ENCODE assay signal across 19 cellular contexts in the genomic region with DNA sequence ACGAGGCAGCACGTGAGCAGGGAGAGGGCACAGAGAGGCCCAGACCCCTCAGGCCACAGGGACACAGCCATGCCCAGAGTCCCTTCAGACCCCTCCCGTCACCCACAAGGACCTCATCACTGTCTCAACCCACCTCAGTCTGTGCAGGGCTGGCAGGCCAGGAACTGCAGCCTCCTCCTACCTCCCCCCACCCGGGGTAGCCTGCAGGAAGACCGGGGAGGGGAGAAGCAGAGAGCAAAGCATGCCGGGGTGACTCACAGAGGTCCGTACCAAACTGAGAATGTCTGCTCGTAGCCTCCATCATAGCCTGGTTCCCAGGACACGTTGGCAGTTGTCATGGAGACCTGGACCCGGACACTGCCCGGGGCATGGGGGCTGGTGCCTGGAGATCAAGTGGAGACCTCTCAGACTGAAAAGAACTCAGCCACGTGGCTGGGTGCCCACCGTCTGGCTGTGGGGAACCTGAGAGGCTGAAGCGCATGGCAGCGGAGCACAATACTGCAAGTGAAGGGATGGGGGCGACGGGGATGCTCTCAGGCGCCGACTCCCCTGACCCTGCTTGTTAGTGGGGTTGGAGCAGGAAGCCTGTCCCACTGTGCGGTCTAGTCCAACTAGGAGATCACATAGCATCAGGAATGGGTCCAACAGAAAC. TPM values are rescaled to one million over a fixed set of nuclear protein-coding genes. Genes with fewer than 3 reads are reported as not detected.
DNase-seq lines count a peak whose midpoint lies in the region; ATAC-seq, FAIRE-seq and TF ChIP-seq lines count a peak whose summit lies in the region.
"Had no signal": no experiment of that assay in that cellular context is flagged by ENCODE, and none has a peak within 500 bp of the region (broad histone marks: within the 10 kb centered on the region; RNA-seq: fewer than 3 reads in every experiment).

No MANE protein-coding gene starts in this region.

- H3K4me1 Mint-ChIP-seq in MCF 10A (ENCODE audit: insufficient read depth, unreplicated experiment) (peaks cover 21% of the 10 kb centered on the region), T-helper 17 cell (peaks cover 32% of the 10 kb centered on the region), astrocyte (ENCODE audit: low read depth, unreplicated experiment) (peaks cover 20% of the 10 kb centered on the region)
- H3K4me1 Mint-ChIP-seq in stimulated activated naive CD8-positive, alpha-beta T cell treated with anti-CD3 and anti-CD28 coated beads, Interleukin-15, amount 100 ng/mL, for 72 hours = peaks cover 48% of the 10 kb centered on the region

- CTCF ChIA-PET in MCF 10A (lab: Yijun Ruan, JAX) = no interaction called here

- peak overlapping the region; percentile 62 for H2AFZ ChIP-seq in astrocyte (ENCODE audit: low read depth, low read length)

- H3K4me1 ChIP-seq in breast epithelium (no peaks in the 10 kb centered on the region), astrocyte (ENCODE audit: insufficient read depth, low read length) (peaks cover 4% of the 10 kb centered on the region), spleen (peaks cover 5 to 19% (median 14%) of the 10 kb centered on the region in 6 donors)
- H3K4me1 ChIP-seq: right lobe of liver had no signal

- ATAC-seq in T-helper 17 cell (no peak), GM21737 (IDR thresholded peaks at IDR 0.05; ENCODE audit: unreplicated experiment) (no peak)
- ATAC-seq in stimulated activated naive CD8-positive, alpha-beta T cell treated with anti-CD3 and anti-CD28 coated beads, Interleukin-15, amount 100 ng/mL, for 72 hours = no peak
- ATAC-seq: right lobe of liver had no signal

- FAIRE-seq in astrocyte (lab: Jason Lieb, UNC) = no peak
- FAIRE-seq: H1, urothelium cell line had no signal

- no peak overlapping the region for H3K4me2 ChIP-seq in astrocyte (ENCODE audit: low read length)

- no peaks in the 10 kb centered on the region for H4K20me1 ChIP-seq in astrocyte (ENCODE audit: insufficient read depth, low read length)

- H3K9me3 Mint-ChIP-seq in MCF 10A (ENCODE audit: unreplicated experiment) = no peaks in the 10 kb centered on the region
- peaks cover 5% of the 10 kb centered on the region for H3K9me3 Mint-ChIP-seq in astrocyte (ENCODE audit: unreplicated experiment)
- H3K9me3 Mint-ChIP-seq in stimulated activated naive CD8-positive, alpha-beta T cell treated with anti-CD3 and anti-CD28 coated beads, Interleukin-15, amount 100 ng/mL, for 72 hours = no peaks in the 10 kb centered on the region

- H3K27me3 ChIP-seq in breast epithelium (no peaks in the 10 kb centered on the region), astrocyte (ENCODE audit: insufficient read depth, low read length) (no peaks in the 10 kb centered on the region), spleen (replicated peaks in 1 of 7) (peaks cover 0 to 18% (median 0%) of the 10 kb centered on the region in 7 donors)
- H3K27me3 ChIP-seq: right lobe of liver had no signal

- H3K4me3 ChIP-seq in breast epithelium = no peak overlapping the region
- H3K4me3 ChIP-seq in astrocyte (ENCODE audit: insufficient read depth, low read depth, low read length) = no peak overlapping the region
- no peak overlapping the region for H3K4me3 ChIP-seq in spleen
- H3K4me3 ChIP-seq: adrenal gland, dorsolateral prefrontal cortex, right lobe of liver had no signal

- H3K4me3 Mint-ChIP-seq in MCF 10A (ENCODE audit: unreplicated experiment) (no peak overlapping the region), T-helper 17 cell (peak overlapping the region; percentile 90), astrocyte (ENCODE audit: unreplicated experiment) (no peak overlapping the region)
- H3K4me3 Mint-ChIP-seq in stimulated activated naive CD8-positive, alpha-beta T cell treated with anti-CD3 and anti-CD28 coated beads, Interleukin-15, amount 100 ng/mL, for 72 hours = peak overlapping the region; percentile 85 to 86

- no TSS peak for BruUV-seq in MCF 10A (replicated peaks; lab: Mats Ljungman, UMichigan)

- TF ChIP-seq POLR2A in breast epithelium (IDR thresholded peaks at IDR 0.05) (no peak), spleen (IDR thresholded peaks at IDR 0.05) (no peak)

- H3K9ac ChIP-seq in astrocyte (ENCODE audit: low read length) = no peak overlapping the region

- 85 to 89% (median 87%) methylated on average over 20 of the region's 20 CpGs for WGBS in spleen, 5 donors

- H3K36me3 ChIP-seq in breast epithelium = no peaks in the 10 kb centered on the region
- no peaks in the 10 kb centered on the region for H3K36me3 ChIP-seq in astrocyte (ENCODE audit: insufficient read depth, low read length)
- peaks cover 0 to 14% (median 2%) of the 10 kb centered on the region in 6 donors for H3K36me3 ChIP-seq in spleen
- H3K36me3 ChIP-seq: adrenal gland, right lobe of liver had no signal

- intact Hi-C loops in MCF 10A (cut with micrococcal nuclease) (loop anchor here (2.0 to 5.0 kb wide), 2 partner anchors 15 to 38 kb away; no protein-coding TSS in a partner anchor), breast epithelium (cut with DNase I; ENCODE audit: low total_unique reads) (no loop called here), spleen (cut with DNase I; ENCODE audit: low total_unique reads) (loop anchor here (10.0 kb wide), 1 partner anchor 215 kb away; no protein-coding TSS in a partner anchor)

- no peak for TF ChIP-seq CTCF in MCF 10A (IDR thresholded peaks at IDR 0.05; ENCODE audit: unreplicated experiment)
- TF ChIP-seq CTCF in breast epithelium (IDR thresholded peaks at IDR 0.05) = no peak
- no peak for TF ChIP-seq CTCF in astrocyte (IDR thresholded peaks at IDR 0.05; ENCODE audit: insufficient read depth, low read depth, low read length)
- TF ChIP-seq CTCF in spleen (IDR thresholded peaks at IDR 0.05 in 8 of 11, conservative IDR thresholded peaks at IDR 0.05 in 3 of 11) = no peak

- H3K9me3 ChIP-seq in breast epithelium (no peaks in the 10 kb centered on the region), T-helper 17 cell (ENCODE audit: control insufficient read depth, low read length, poor library complexity, severe bottlenecking) (no peaks in the 10 kb centered on the region), astrocyte (ENCODE audit: insufficient read depth, low read depth, low read length) (no peaks in the 10 kb centered on the region), spleen (no peaks in the 10 kb centered on the region)
- H3K9me3 ChIP-seq: adrenal gland, right lobe of liver had no signal

- POLR2A ChIA-PET in MCF 10A (lab: Yijun Ruan, JAX) = no interaction called here

- H3K27ac Mint-ChIP-seq in MCF 10A (ENCODE audit: low read depth, unreplicated experiment) = peak overlapping the region; percentile 71
- peak overlapping the region; percentile 88 for H3K27ac Mint-ChIP-seq in T-helper 17 cell
- H3K27ac Mint-ChIP-seq in astrocyte (ENCODE audit: unreplicated experiment) = peak overlapping the region; percentile 26
- H3K27ac Mint-ChIP-seq in stimulated activated naive CD8-positive, alpha-beta T cell treated with anti-CD3 and anti-CD28 coated beads, Interleukin-15, amount 100 ng/mL, for 72 hours = peak overlapping the region; percentile 70 to 89

- H3K27me3 Mint-ChIP-seq in MCF 10A (ENCODE audit: insufficient read depth, unreplicated experiment) (no peaks in the 10 kb centered on the region), T-helper 17 cell (no peaks in the 10 kb centered on the region), astrocyte (ENCODE audit: low read depth, unreplicated experiment) (peaks cover 1% of the 10 kb centered on the region)
- no peaks in the 10 kb centered on the region for H3K27me3 Mint-ChIP-seq in stimulated activated naive CD8-positive, alpha-beta T cell treated with anti-CD3 and anti-CD28 coated beads, Interleukin-15, amount 100 ng/mL, for 72 hours

- H3K79me2 ChIP-seq in astrocyte (ENCODE audit: insufficient read depth, low read length) = no peaks in the 10 kb centered on the region

- H3K36me3 Mint-ChIP-seq in MCF 10A (ENCODE audit: insufficient read depth, unreplicated experiment) (peaks cover 16% of the 10 kb centered on the region), T-helper 17 cell (ENCODE audit: low read depth) (peaks cover 5% of the 10 kb centered on the region), astrocyte (ENCODE audit: low read depth, unreplicated experiment) (peaks cover 25% of the 10 kb centered on the region)

- H3K27ac ChIP-seq in breast epithelium (no peak overlapping the region), astrocyte (ENCODE audit: low read depth, low read length) (no peak overlapping the region), spleen (no peak overlapping the region)
- H3K27ac ChIP-seq: adrenal gland, right lobe of liver, WERI-Rb-1 had no signal

- no peak for DNase-seq in MCF 10A (ENCODE audit: unreplicated experiment)
- DNase-seq in breast epithelium (ENCODE audit: low spot score in 2 of 2) = no peak
- DNase-seq in T-helper 17 cell = no peak
- DNase-seq in astrocyte (ENCODE audit: low read depth) = peak; percentile 22
- no peak for DNase-seq in stimulated activated naive CD8-positive, alpha-beta T cell treated with anti-CD3 and anti-CD28 coated beads, Interleukin-15, amount 100 ng/mL, for 72 hours
- DNase-seq in RKO (ENCODE audit: low spot score) = no peak
- DNase-seq in spleen = no peak
- DNase-seq: adrenal gland, COR-L47, dorsolateral prefrontal cortex, EL, NCI-H187 treated with DMSO at 0.1 percent for 48 hours, NCI-H345, right lobe of liver, RPMI8226, WERI-Rb-1 had no signal

RNA-seq across cellular contexts. Expression of a gene that starts 27.2 kb away (rescaled TPM):
- total RNA-seq in MCF 10A (2022) = 13.9 and 19.7 TPM in 2 replicates
- 1 to 10 TPM in 2 of 3 donors, under 1 TPM in 1; 0.64 to 4.5 (median 3.3) TPM for total RNA-seq in breast epithelium
- total RNA-seq in T-helper 17 cell = 10 to 100 TPM; 43.8 to 52.9 TPM
- total RNA-seq in astrocyte = 13.1 and 16.7 TPM in 2 replicates
- total RNA-seq in spleen = 10 to 100 TPM in 1 of 7 donors, 1 to 10 TPM in 6; 2.4 to 11.2 (median 6.6) TPM
- polyA plus RNA-seq in spleen = 1 to 10 TPM in 2 of 3 donors, under 1 TPM in 1; 0.50 to 2.6 (median 1.6) TPM

Comparison
In these comparisons a context has a peak if more than half of its experiments do, and no peak if none do; other contexts are left out.
1. H3K27ac Mint-ChIP-seq: peak in every context shown above with its lines; median percentile 88 in T-helper 17 cell; 80 in stimulated activated naive CD8-positive, alpha-beta T cell treated with anti-CD3 and anti-CD28 coated beads, Interleukin-15, amount 100 ng/mL, for 72 hours; 71 in MCF 10A; 26 in astrocyte.
2. H3K4me3 Mint-ChIP-seq: peak in T-helper 17 cell (single experiment) and stimulated activated naive CD8-positive, alpha-beta T cell treated with anti-CD3 and anti-CD28 coated beads, Interleukin-15, amount 100 ng/mL, for 72 hours (2 of 2); none in MCF 10A (single experiment) and astrocyte (single experiment).